16 cellular contexts compared by ENCODE assay signal in the genomic region with DNA sequence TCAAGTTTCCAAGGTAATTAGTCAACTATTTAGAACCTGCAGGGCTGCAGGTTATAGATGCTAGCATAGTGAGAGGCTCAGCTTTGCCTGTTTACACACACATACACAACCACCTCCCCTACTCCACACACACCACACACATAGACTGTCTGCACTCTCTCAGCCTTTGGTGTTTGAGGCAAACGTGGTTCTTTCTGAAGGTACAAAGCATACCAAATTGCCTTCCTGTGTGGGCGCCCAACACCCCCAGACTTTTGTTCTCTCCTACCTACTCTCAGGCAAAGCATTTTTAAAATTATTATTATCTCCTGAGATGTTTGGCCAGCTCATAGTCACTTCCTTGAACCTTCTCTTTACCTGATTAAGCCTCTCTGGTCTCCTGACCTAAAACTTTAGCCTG. TPM values are rescaled to one million over a fixed set of nuclear protein-coding genes. Genes with fewer than 3 reads are reported as not detected.
DNase-seq lines count a peak whose midpoint lies in the region; ATAC-seq and TF ChIP-seq lines count a peak whose summit lies in the region.
"Had no signal": no experiment of that assay in that cellular context is flagged by ENCODE, and none has a peak within 500 bp of the region (broad histone marks: within the 10 kb centered on the region; RNA-seq: fewer than 3 reads in every experiment).

No MANE protein-coding gene starts in this region.

- no peak for DNase-seq in activated T-cell treated with anti-CD3 and anti-CD28 coated beads, Interleukin-2, amount 50 U/mL, for 72 hours
- no peak for DNase-seq in activated T-cell treated with anti-CD3 and anti-CD28 coated beads, Interleukin-2, amount 50 U/mL, for 1 hour
- DNase-seq in fibroblast of lung (ENCODE audit: low read depth in 2 of 2) (no peak), type B pancreatic cell (ENCODE audit: extremely low spot score, unreplicated experiment) (no peak), Calu3 (no peak)
- no peak for DNase-seq in CD8-positive, alpha-beta T cell
- DNase-seq: 8988T, Caco-2, GM23248, HFFc6, NCI-H1436 treated with DMSO at 0.1 percent for 48 hours, NCI-H2081, PC-9 had no signal

- TF ChIP-seq CTCF in OCI-LY1 (IDR thresholded peaks at IDR 0.05; ENCODE audit: low read length) (no peak), fibroblast of lung (conservative IDR thresholded peaks at IDR 0.05 in 1 of 2, IDR thresholded peaks at IDR 0.05 in 1 of 2; ENCODE audit: low read depth in 1 of 2, low read length in 2 of 2) (no peak), type B pancreatic cell (conservative IDR thresholded peaks at IDR 0.05) (no peak), Calu3 (IDR thresholded peaks at IDR 0.05; ENCODE audit: unreplicated experiment) (no peak)
- TF ChIP-seq CTCF in CD8-positive, alpha-beta T cell (IDR thresholded peaks at IDR 0.05), result no peak

- no peaks in the 10 kb centered on the region for H3K36me3 Mint-ChIP-seq in activated T-cell treated with anti-CD3 and anti-CD28 coated beads, Interleukin-2, amount 50 U/mL, for 72 hours (ENCODE audit: insufficient read depth in 2 of 2)
- no peaks in the 10 kb centered on the region for H3K36me3 Mint-ChIP-seq in type B pancreatic cell
- no peaks in the 10 kb centered on the region for H3K36me3 Mint-ChIP-seq in Calu3 (ENCODE audit: insufficient read depth, unreplicated experiment)
- H3K36me3 Mint-ChIP-seq in CD8-positive, alpha-beta T cell, result no peaks in the 10 kb centered on the region
- H3K36me3 Mint-ChIP-seq: CD14-positive monocyte had no signal

- H3K27me3 Mint-ChIP-seq in activated T-cell treated with anti-CD3 and anti-CD28 coated beads, Interleukin-2, amount 50 U/mL, for 72 hours (ENCODE audit: low read depth), result no peaks in the 10 kb centered on the region
- H3K27me3 Mint-ChIP-seq in type B pancreatic cell (no peaks in the 10 kb centered on the region), Calu3 (ENCODE audit: unreplicated experiment) (no peaks in the 10 kb centered on the region)
- no peaks in the 10 kb centered on the region for H3K27me3 Mint-ChIP-seq in CD8-positive, alpha-beta T cell (ENCODE audit: low read depth)

- no peaks in the 10 kb centered on the region for H4K20me1 ChIP-seq in OCI-LY1 (ENCODE audit: insufficient read depth, low read length)
- no peaks in the 10 kb centered on the region for H4K20me1 ChIP-seq in fibroblast of lung (ENCODE audit: control insufficient read depth, extremely low read depth, insufficient read depth, low read length)

- H3K4me3 Mint-ChIP-seq in activated T-cell treated with anti-CD3 and anti-CD28 coated beads, Interleukin-2, amount 50 U/mL, for 72 hours, result no peak overlapping the region
- H3K4me3 Mint-ChIP-seq in type B pancreatic cell (no peak overlapping the region), Calu3 (ENCODE audit: low read depth, unreplicated experiment) (no peak overlapping the region)
- no peak overlapping the region for H3K4me3 Mint-ChIP-seq in CD8-positive, alpha-beta T cell
- H3K4me3 Mint-ChIP-seq: CD14-positive monocyte had no signal

- no peaks in the 10 kb centered on the region for H3K9me2 ChIP-seq in OCI-LY1 (ENCODE audit: low read depth, low read length)

- H3K9me3 ChIP-seq in OCI-LY1 (ENCODE audit: low read length) (no peaks in the 10 kb centered on the region), fibroblast of lung (ENCODE audit: control insufficient read depth, insufficient read depth, low read depth, low read length) (no peaks in the 10 kb centered on the region)
- no peaks in the 10 kb centered on the region for H3K9me3 ChIP-seq in CD8-positive, alpha-beta T cell (ENCODE audit: low read length)
- H3K9me3 ChIP-seq: Caco-2 had no signal

- peak overlapping the region; percentile 68 for H3K27ac ChIP-seq in OCI-LY1 (ENCODE audit: low read depth, low read length, poor library complexity, severe bottlenecking)
- no peak overlapping the region for H3K27ac ChIP-seq in fibroblast of lung (ENCODE audit: insufficient read depth, low read length)
- H3K27ac ChIP-seq in CD8-positive, alpha-beta T cell (ENCODE audit: low read depth, low read length), result no peak overlapping the region
- H3K27ac ChIP-seq: GM23248, PC-9 had no signal

- POLR2A ChIA-PET in CD8-positive, alpha-beta T cell (lab: Charles Lee), result no interaction called here

- H3K36me3 ChIP-seq in OCI-LY1 (ENCODE audit: insufficient read depth, low read length), result no peaks in the 10 kb centered on the region
- no peaks in the 10 kb centered on the region for H3K36me3 ChIP-seq in fibroblast of lung (ENCODE audit: control insufficient read depth, insufficient read depth, low read length)
- no peaks in the 10 kb centered on the region for H3K36me3 ChIP-seq in CD8-positive, alpha-beta T cell (ENCODE audit: insufficient read depth, low read length)

- H2AFZ ChIP-seq in OCI-LY1 (ENCODE audit: low read length), result no peak overlapping the region
- peak overlapping the region; percentile 6 for H2AFZ ChIP-seq in fibroblast of lung (ENCODE audit: low read length)
- H2AFZ ChIP-seq: PC-9 had no signal

- CTCF ChIA-PET in Calu3 (lab: Charles Lee), result no interaction called here
- CTCF ChIA-PET in CD8-positive, alpha-beta T cell (lab: Charles Lee), result no interaction called here

- no peaks in the 10 kb centered on the region for H3K79me2 ChIP-seq in OCI-LY1 (ENCODE audit: insufficient read depth, low read length)
- no peaks in the 10 kb centered on the region for H3K79me2 ChIP-seq in fibroblast of lung (ENCODE audit: control insufficient read depth, insufficient read depth, low read length)

- H3K9ac ChIP-seq in OCI-LY1 (ENCODE audit: low read length) (no peak overlapping the region), fibroblast of lung (ENCODE audit: insufficient read depth, low read length) (no peak overlapping the region)
- H3K9ac ChIP-seq: GM23248 had no signal

- H3K27me3 ChIP-seq in OCI-LY1 (ENCODE audit: insufficient read depth, low read length), result no peaks in the 10 kb centered on the region
- no peaks in the 10 kb centered on the region for H3K27me3 ChIP-seq in fibroblast of lung (ENCODE audit: control insufficient read depth, insufficient read depth, low read length)
- no peaks in the 10 kb centered on the region for H3K27me3 ChIP-seq in CD8-positive, alpha-beta T cell (ENCODE audit: insufficient read depth, low read length)

- H3K27ac Mint-ChIP-seq in activated T-cell treated with anti-CD3 and anti-CD28 coated beads, Interleukin-2, amount 50 U/mL, for 72 hours, result peak overlapping the region; percentile 29
- peak overlapping the region; percentile 5 for H3K27ac Mint-ChIP-seq in type B pancreatic cell
- H3K27ac Mint-ChIP-seq in Calu3 (ENCODE audit: unreplicated experiment), result no peak overlapping the region
- H3K27ac Mint-ChIP-seq in CD8-positive, alpha-beta T cell, result no peak overlapping the region
- H3K27ac Mint-ChIP-seq: CD14-positive monocyte had no signal

- no peak overlapping the region for H3K4me3 ChIP-seq in OCI-LY1 (ENCODE audit: low read depth, low read length, poor library complexity, severe bottlenecking)
- no peak overlapping the region for H3K4me3 ChIP-seq in fibroblast of lung (replicated peaks in 1 of 4; ENCODE audit: control extremely low read depth in 1 of 4, insufficient read depth in 1 of 4, low read depth in 3 of 4, low read length in 4 of 4)
- no peak overlapping the region for H3K4me3 ChIP-seq in CD8-positive, alpha-beta T cell (ENCODE audit: low read depth, low read length)
- H3K4me3 ChIP-seq: GM23248, PC-9 had no signal

- peaks cover 6% of the 10 kb centered on the region for H3K4me1 Mint-ChIP-seq in activated T-cell treated with anti-CD3 and anti-CD28 coated beads, Interleukin-2, amount 50 U/mL, for 72 hours (ENCODE audit: low read depth)
- H3K4me1 Mint-ChIP-seq in type B pancreatic cell (ENCODE audit: unreplicated experiment) (peaks cover 28% of the 10 kb centered on the region), Calu3 (ENCODE audit: low read depth, unreplicated experiment) (no peaks in the 10 kb centered on the region)
- peaks cover 4% of the 10 kb centered on the region for H3K4me1 Mint-ChIP-seq in CD8-positive, alpha-beta T cell (ENCODE audit: low read depth)
- H3K4me1 Mint-ChIP-seq: CD14-positive monocyte had no signal

- H3K4me2 ChIP-seq in OCI-LY1 (ENCODE audit: low read length) (no peak overlapping the region), fibroblast of lung (ENCODE audit: extremely low read depth, insufficient read depth, low read length) (no peak overlapping the region)
- H3K4me2 ChIP-seq: PC-9 had no signal

- intact Hi-C loops in Calu3 (cut with micrococcal nuclease; ENCODE audit: unreplicated experiment), result no loop called here
- intact Hi-C loops in CD8-positive, alpha-beta T cell (cut with DNase I, micrococcal nuclease), result no loop called here

- H3K4me1 ChIP-seq in OCI-LY1 (ENCODE audit: insufficient read depth, low read length, severe bottlenecking) (peaks cover 75% of the 10 kb centered on the region), fibroblast of lung (ENCODE audit: control insufficient read depth, extremely low read depth, insufficient read depth, low read length) (peaks cover 3% of the 10 kb centered on the region)
- H3K4me1 ChIP-seq in CD8-positive, alpha-beta T cell (ENCODE audit: insufficient read depth, low read length), result no peaks in the 10 kb centered on the region
- H3K4me1 ChIP-seq: Caco-2 had no signal

- no peaks in the 10 kb centered on the region for H3F3A ChIP-seq in OCI-LY1 (ENCODE audit: insufficient read depth, low read length)

- no peak for ATAC-seq in activated T-cell treated with anti-CD3 and anti-CD28 coated beads, Interleukin-2, amount 50 U/mL, for 72 hours (replicated peaks in 1 of 2)
- ATAC-seq in HG02870 (IDR thresholded peaks at IDR 0.05; ENCODE audit: unreplicated experiment), result no peak
- ATAC-seq in CD8-positive, alpha-beta T cell, result no peak

- no TSS peak for BruUV-seq in Calu3 (replicated peaks; lab: Mats Ljungman, UMichigan)

- H3K9me3 Mint-ChIP-seq in activated T-cell treated with anti-CD3 and anti-CD28 coated beads, Interleukin-2, amount 50 U/mL, for 72 hours, result no peaks in the 10 kb centered on the region
- H3K9me3 Mint-ChIP-seq in type B pancreatic cell (no peaks in the 10 kb centered on the region), Calu3 (ENCODE audit: low read depth, unreplicated experiment) (no peaks in the 10 kb centered on the region)
- no peaks in the 10 kb centered on the region for H3K9me3 Mint-ChIP-seq in CD8-positive, alpha-beta T cell
- H3K9me3 Mint-ChIP-seq: CD14-positive monocyte, HFFc6 had no signal

RNA-seq across cellular contexts. Expression of gene MYO3B, which starts 44.9 kb away (rescaled TPM):
- 1 to 10 TPM; 3.8 to 4.1 TPM for total RNA-seq in activated T-cell treated with anti-CD3 and anti-CD28 coated beads, Interleukin-2, amount 50 U/mL, for 72 hours
- total RNA-seq in fibroblast of lung (0.26 and 0.50 TPM in 2 replicates), type B pancreatic cell (ENCODE audit: low replicate concordance) (0.46 and 1.2 TPM in 2 replicates), Calu3 (2022) (5.0 and 7.1 TPM in 2 replicates)
- 0.03 and 0.06 TPM in 2 replicates for polyA plus RNA-seq in fibroblast of lung
- 0.02 TPM in 1 of 2 replicates, not detected in the other for polyA plus RNA-seq in fibroblast of lung (2012)
- not detected in 2 replicates for polyA minus RNA-seq in fibroblast of lung (ENCODE audit: low replicate concordance)
- not detected for total RNA-seq in CD8-positive, alpha-beta T cell
- total RNA-seq: HFFc6 had no signal
- polyA plus RNA-seq: CD14-positive monocyte, GM23248 had no signal

Comparison
In these comparisons a context has a peak if more than half of its experiments do, and no peak if none do; other contexts are left out.
1. H3K27ac Mint-ChIP-seq: peak in activated T-cell treated with anti-CD3 and anti-CD28 coated beads, Interleukin-2, amount 50 U/mL, for 72 hours (single experiment) and type B pancreatic cell (single experiment); none in Calu3 (single experiment) and CD8-positive, alpha-beta T cell (single experiment).